In genomic region chr13:95404141-95404882, GRCh38 we compare ENCODE assay signal across 8 cellular contexts.
A peak's percentile ranks its signal among the peaks of the same experiment; 100 is the strongest.
DNase-seq lines count a peak whose midpoint lies in the region; ATAC-seq and TF ChIP-seq lines count a peak whose summit lies in the region.

No MANE protein-coding gene starts in this region.

- peak; percentile 82 for TF ChIP-seq CTCF in LNCaP clone FGC (IDR thresholded peaks at IDR 0.05; ENCODE audit: control insufficient read depth, extremely low read depth, insufficient read depth)
- peak; percentile 89 for TF ChIP-seq CTCF in glutamatergic neuron (IDR thresholded peaks at IDR 0.05; ENCODE audit: partially characterized antibody, unreplicated experiment)
- TF ChIP-seq CTCF in omental fat pad (IDR thresholded peaks at IDR 0.05): peak in 2 of 3 donors; percentile 48 to 49
- peak; percentile 82 to 86 for TF ChIP-seq CTCF in suprapubic skin (IDR thresholded peaks at IDR 0.05)

- H3K27me3 ChIP-seq in H7 (ENCODE audit: control insufficient read depth, insufficient read depth, low read length) (no peaks in the 10 kb centered on the region), suprapubic skin (no peaks in the 10 kb centered on the region)

- peaks cover 4% of the 10 kb centered on the region for H3K4me1 Mint-ChIP-seq in activated naive CD4-positive, alpha-beta T cell treated with anti-CD3 and anti-CD28 coated beads, Interleukin-2, amount 50 U/mL, for 24 hours
- no peaks in the 10 kb centered on the region for H3K4me1 Mint-ChIP-seq in glutamatergic neuron (ENCODE audit: low read depth, unreplicated experiment)

- peak overlapping the region; percentile 46 for H3K4me3 ChIP-seq in H7 (ENCODE audit: insufficient read depth, low read depth, low read length)
- H3K4me3 ChIP-seq in LNCaP clone FGC (ENCODE audit: low read depth, low read length): no peak overlapping the region
- H3K4me3 ChIP-seq in suprapubic skin: peak overlapping the region; percentile 38

- no peaks in the 10 kb centered on the region for H3K9me3 Mint-ChIP-seq in activated naive CD4-positive, alpha-beta T cell treated with anti-CD3 and anti-CD28 coated beads, Interleukin-2, amount 50 U/mL, for 24 hours
- H3K9me3 Mint-ChIP-seq in glutamatergic neuron (ENCODE audit: unreplicated experiment): no peaks in the 10 kb centered on the region

- peaks cover 11% of the 10 kb centered on the region for H3K4me1 ChIP-seq in suprapubic skin

- 7% methylated on average over 24 of the region's 24 CpGs for WGBS in suprapubic skin

- H3K27ac Mint-ChIP-seq in activated naive CD4-positive, alpha-beta T cell treated with anti-CD3 and anti-CD28 coated beads, Interleukin-2, amount 50 U/mL, for 24 hours: peak overlapping the region; percentile 87
- no peak overlapping the region for H3K27ac Mint-ChIP-seq in glutamatergic neuron (ENCODE audit: unreplicated experiment)

- H3K27ac ChIP-seq in suprapubic skin: no peak overlapping the region

- H3K36me3 Mint-ChIP-seq in activated naive CD4-positive, alpha-beta T cell treated with anti-CD3 and anti-CD28 coated beads, Interleukin-2, amount 50 U/mL, for 24 hours: no peaks in the 10 kb centered on the region
- no peaks in the 10 kb centered on the region for H3K36me3 Mint-ChIP-seq in glutamatergic neuron (ENCODE audit: unreplicated experiment)

- TF ChIP-seq POLR2A in suprapubic skin (IDR thresholded peaks at IDR 0.05): no peak

- no peak for TF ChIP-seq EP300 in suprapubic skin (IDR thresholded peaks at IDR 0.05)

- DNase-seq in GF-D8 (lab: John Stamatoyannopoulos, UW) (peak; percentile 23), H7 (peak; percentile 79), LNCaP clone FGC (ENCODE audit: low read depth) (peak; percentile 50), glutamatergic neuron (peak; percentile 84), omental fat pad (ENCODE audit: low spot score) (peak; percentile 79), suprapubic skin (ENCODE audit: low spot score in 2 of 2) (peak; percentile 80 to 88)

- H3K9me3 ChIP-seq in suprapubic skin: no peaks in the 10 kb centered on the region

- ATAC-seq in SK-N-SH treated with all-trans-retinoic acid at 6 μM for 48 hours (peak; percentile 96), omental fat pad (ENCODE audit: low FRiP score) (peak; percentile 77)

- H3K4me3 Mint-ChIP-seq in activated naive CD4-positive, alpha-beta T cell treated with anti-CD3 and anti-CD28 coated beads, Interleukin-2, amount 50 U/mL, for 24 hours: peak overlapping the region; percentile 94
- H3K4me3 Mint-ChIP-seq in glutamatergic neuron (ENCODE audit: unreplicated experiment): peak overlapping the region; percentile 97

- H3K36me3 ChIP-seq in H7 (replicated peaks; ENCODE audit: control insufficient read depth, insufficient read depth, low read length) (no peaks in the 10 kb centered on the region), suprapubic skin (no peaks in the 10 kb centered on the region)

- peaks cover 2% of the 10 kb centered on the region for H3K27me3 Mint-ChIP-seq in activated naive CD4-positive, alpha-beta T cell treated with anti-CD3 and anti-CD28 coated beads, Interleukin-2, amount 50 U/mL, for 24 hours
- H3K27me3 Mint-ChIP-seq in glutamatergic neuron (ENCODE audit: unreplicated experiment): peaks cover 1% of the 10 kb centered on the region

TF ChIP-seq in SK-N-SH treated with all-trans-retinoic acid at 6 μM for 48 hours, 23 proteins besides CTCF, POLR2A, EP300 and RAD21:
- TF ChIP-seq, protein P1, sequence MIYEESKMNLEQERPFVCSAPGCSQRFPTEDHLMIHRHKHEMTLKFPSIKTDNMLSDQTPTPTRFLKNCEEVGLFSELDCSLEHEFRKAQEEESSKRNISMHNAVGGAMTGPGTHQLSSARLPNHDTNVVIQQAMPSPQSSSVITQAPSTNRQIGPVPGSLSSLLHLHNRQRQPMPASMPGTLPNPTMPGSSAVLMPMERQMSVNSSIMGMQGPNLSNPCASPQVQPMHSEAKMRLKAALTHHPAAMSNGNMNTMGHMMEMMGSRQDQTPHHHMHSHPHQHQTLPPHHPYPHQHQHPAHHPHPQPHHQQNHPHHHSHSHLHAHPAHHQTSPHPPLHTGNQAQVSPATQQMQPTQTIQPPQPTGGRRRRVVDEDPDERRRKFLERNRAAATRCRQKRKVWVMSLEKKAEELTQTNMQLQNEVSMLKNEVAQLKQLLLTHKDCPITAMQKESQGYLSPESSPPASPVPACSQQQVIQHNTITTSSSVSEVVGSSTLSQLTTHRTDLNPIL (CRISPR knock-in tag; IDR thresholded peaks at IDR 0.05; ENCODE audit: low read depth): no peak
- TF ChIP-seq, protein P2, sequence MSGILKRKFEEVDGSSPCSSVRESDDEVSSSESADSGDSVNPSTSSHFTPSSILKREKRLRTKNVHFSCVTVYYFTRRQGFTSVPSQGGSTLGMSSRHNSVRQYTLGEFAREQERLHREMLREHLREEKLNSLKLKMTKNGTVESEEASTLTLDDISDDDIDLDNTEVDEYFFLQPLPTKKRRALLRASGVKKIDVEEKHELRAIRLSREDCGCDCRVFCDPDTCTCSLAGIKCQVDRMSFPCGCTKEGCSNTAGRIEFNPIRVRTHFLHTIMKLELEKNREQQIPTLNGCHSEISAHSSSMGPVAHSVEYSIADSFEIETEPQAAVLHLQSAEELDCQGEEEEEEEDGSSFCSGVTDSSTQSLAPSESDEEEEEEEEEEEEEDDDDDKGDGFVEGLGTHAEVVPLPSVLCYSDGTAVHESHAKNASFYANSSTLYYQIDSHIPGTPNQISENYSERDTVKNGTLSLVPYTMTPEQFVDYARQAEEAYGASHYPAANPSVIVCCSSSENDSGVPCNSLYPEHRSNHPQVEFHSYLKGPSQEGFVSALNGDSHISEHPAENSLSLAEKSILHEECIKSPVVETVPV (CRISPR knock-in tag; IDR thresholded peaks at IDR 0.05): no peak
- TF ChIP-seq TCF4 (CRISPR knock-in tag; IDR thresholded peaks at IDR 0.05; ENCODE audit: borderline replicate concordance) (no peak; the same call in 1 of the 2 replicates), POU6F1 (CRISPR knock-in tag; IDR thresholded peaks at IDR 0.05; ENCODE audit: borderline replicate concordance, low read depth) (no peak), TOX (CRISPR knock-in tag; IDR thresholded peaks at IDR 0.05; ENCODE audit: borderline replicate concordance) (no peak), RARB (CRISPR knock-in tag; IDR thresholded peaks at IDR 0.05) (no peak), PPARA (CRISPR knock-in tag; IDR thresholded peaks at IDR 0.05; ENCODE audit: borderline replicate concordance) (no peak), CSDC2 (CRISPR knock-in tag; IDR thresholded peaks at IDR 0.05) (no peak), OSR1 (CRISPR knock-in tag; IDR thresholded peaks at IDR 0.05) (no peak), ZNF70 (CRISPR knock-in tag; IDR thresholded peaks at IDR 0.05) (no peak)
- TF ChIP-seq, protein P3, sequence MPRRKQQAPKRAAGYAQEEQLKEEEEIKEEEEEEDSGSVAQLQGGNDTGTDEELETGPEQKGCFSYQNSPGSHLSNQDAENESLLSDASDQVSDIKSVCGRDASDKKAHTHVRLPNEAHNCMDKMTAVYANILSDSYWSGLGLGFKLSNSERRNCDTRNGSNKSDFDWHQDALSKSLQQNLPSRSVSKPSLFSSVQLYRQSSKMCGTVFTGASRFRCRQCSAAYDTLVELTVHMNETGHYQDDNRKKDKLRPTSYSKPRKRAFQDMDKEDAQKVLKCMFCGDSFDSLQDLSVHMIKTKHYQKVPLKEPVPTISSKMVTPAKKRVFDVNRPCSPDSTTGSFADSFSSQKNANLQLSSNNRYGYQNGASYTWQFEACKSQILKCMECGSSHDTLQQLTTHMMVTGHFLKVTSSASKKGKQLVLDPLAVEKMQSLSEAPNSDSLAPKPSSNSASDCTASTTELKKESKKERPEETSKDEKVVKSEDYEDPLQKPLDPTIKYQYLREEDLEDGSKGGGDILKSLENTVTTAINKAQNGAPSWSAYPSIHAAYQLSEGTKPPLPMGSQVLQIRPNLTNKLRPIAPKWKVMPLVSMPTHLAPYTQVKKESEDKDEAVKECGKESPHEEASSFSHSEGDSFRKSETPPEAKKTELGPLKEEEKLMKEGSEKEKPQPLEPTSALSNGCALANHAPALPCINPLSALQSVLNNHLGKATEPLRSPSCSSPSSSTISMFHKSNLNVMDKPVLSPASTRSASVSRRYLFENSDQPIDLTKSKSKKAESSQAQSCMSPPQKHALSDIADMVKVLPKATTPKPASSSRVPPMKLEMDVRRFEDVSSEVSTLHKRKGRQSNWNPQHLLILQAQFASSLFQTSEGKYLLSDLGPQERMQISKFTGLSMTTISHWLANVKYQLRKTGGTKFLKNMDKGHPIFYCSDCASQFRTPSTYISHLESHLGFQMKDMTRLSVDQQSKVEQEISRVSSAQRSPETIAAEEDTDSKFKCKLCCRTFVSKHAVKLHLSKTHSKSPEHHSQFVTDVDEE (CRISPR knock-in tag; IDR thresholded peaks at IDR 0.05): no peak

Comparison
In these comparisons a context has a peak if more than half of its experiments do, and no peak if none do; other contexts are left out.
1. DNase-seq: peak in every context shown above with its lines; median percentile 84 in glutamatergic neuron; 84 in suprapubic skin; 79 in H7; 79 in omental fat pad; 50 in LNCaP clone FGC; 23 in GF-D8.